ENCODE assay signal across 8 cellular contexts in genomic region chr17:44556854-44557606, GRCh38. TPM values are rescaled to one million over a fixed set of nuclear protein-coding genes. Genes with fewer than 3 reads are reported as not detected.
A peak's percentile ranks its signal among the peaks of the same experiment; 100 is the strongest.
DNase-seq lines count a peak whose midpoint lies in the region; ATAC-seq and TF ChIP-seq lines count a peak whose summit lies in the region.

TSS of gene FZD2 (plus strand) at chr17:44557484. CDS start at chr17:44557689, 205 bp downstream.

- H3K27ac ChIP-seq in RWPE2 (ENCODE audit: poor library complexity, severe bottlenecking) (peak within 1 kb of the TSS; percentile 80), cardiac muscle cell (peak within 1 kb of the TSS; percentile 94), uterus (peak within 1 kb of the TSS; percentile 88 to 89)

- H3K27me3 ChIP-seq in RWPE2 (ENCODE audit: insufficient read depth, poor library complexity, severe bottlenecking) (no peaks in the 10 kb centered on the region), adipocyte (replicated peaks; ENCODE audit: control insufficient read depth, insufficient read depth, low read length) (no peaks in the 10 kb centered on the region), cardiac muscle cell (no peaks in the 10 kb centered on the region), uterus (no peaks in the 10 kb centered on the region)

- intact Hi-C loops in uterus (cut with DNase I; ENCODE audit: low total_unique reads), result no loop called here

- H3K9me3 ChIP-seq in RWPE2 (ENCODE audit: severe bottlenecking) (no peaks in the 10 kb centered on the region), adipocyte (ENCODE audit: control insufficient read depth, low read length) (no peaks in the 10 kb centered on the region), cardiac muscle cell (ENCODE audit: low read depth) (no peaks in the 10 kb centered on the region), uterus (no peaks in the 10 kb centered on the region)

- H3K4me1 ChIP-seq in RWPE2 (ENCODE audit: insufficient read depth, poor library complexity, severe bottlenecking) (peaks cover 10% of the 10 kb centered on the region), adipocyte (ENCODE audit: control insufficient read depth, insufficient read depth, low read length) (peaks cover 21% of the 10 kb centered on the region), cardiac muscle cell (ENCODE audit: low read depth) (peaks cover 21% of the 10 kb centered on the region), uterus (no peaks in the 10 kb centered on the region)

- H3K4me1 Mint-ChIP-seq in osteocyte (ENCODE audit: unreplicated experiment), result peaks cover 45% of the 10 kb centered on the region

- peak; percentile 96 for DNase-seq in 8988T
- peak; percentile 99 for DNase-seq in M059J (ENCODE audit: low read depth)
- peak; percentile 92 for DNase-seq in RWPE2 (ENCODE audit: low spot score)
- peak; percentile 99 for DNase-seq in adipocyte (ENCODE audit: low read depth)
- DNase-seq in cardiac muscle cell (ENCODE audit: low read depth in 1 of 2, low spot score in 1 of 2), result peak; percentile 95 to 97
- DNase-seq in osteocyte (ENCODE audit: extremely low spot score, unreplicated experiment), result peak; percentile 98
- peak; percentile 88 to 95 for DNase-seq in uterus

- peak within 1 kb of the TSS; percentile 63 for H3K4me3 ChIP-seq in RWPE2 (ENCODE audit: severe bottlenecking)
- peak within 1 kb of the TSS; percentile 87 for H3K4me3 ChIP-seq in adipocyte (ENCODE audit: low read length)
- H3K4me3 ChIP-seq in cardiac muscle cell, result peak within 1 kb of the TSS; percentile 49
- peak within 1 kb of the TSS; percentile 61 to 83 for H3K4me3 ChIP-seq in uterus

- TF ChIP-seq CTCF in RWPE2 (IDR thresholded peaks at IDR 0.05; ENCODE audit: poor library complexity, severe bottlenecking) (no peak), cardiac muscle cell (IDR thresholded peaks at IDR 0.05; ENCODE audit: low read depth, low read length) (no peak), osteocyte (IDR thresholded peaks at IDR 0.05) (no peak), uterus (IDR thresholded peaks at IDR 0.05) (no peak)

- no peaks in the 10 kb centered on the region for H3K9me3 Mint-ChIP-seq in osteocyte (ENCODE audit: unreplicated experiment)

- peak within 1 kb of the TSS; percentile 98 for H3K4me3 Mint-ChIP-seq in osteocyte (ENCODE audit: unreplicated experiment)

- H3K9ac ChIP-seq in adipocyte (ENCODE audit: low read length), result peak within 1 kb of the TSS; percentile 94

- H3K27ac Mint-ChIP-seq in osteocyte (ENCODE audit: unreplicated experiment), result peak within 1 kb of the TSS; percentile 99

- H3K36me3 ChIP-seq in RWPE2 (ENCODE audit: low read depth) (no peaks in the 10 kb centered on the region), adipocyte (ENCODE audit: control insufficient read depth, insufficient read depth, low read length, severe bottlenecking) (no peaks in the 10 kb centered on the region), cardiac muscle cell (no peaks in the 10 kb centered on the region), uterus (no peaks in the 10 kb centered on the region)

- H3K36me3 Mint-ChIP-seq in osteocyte (ENCODE audit: unreplicated experiment), result peaks cover 35% of the 10 kb centered on the region

- TF ChIP-seq POLR2A in uterus (IDR thresholded peaks at IDR 0.05), result peak in 1 of 2 donors; percentile 27

- no peaks in the 10 kb centered on the region for H3K27me3 Mint-ChIP-seq in osteocyte (ENCODE audit: unreplicated experiment)

- ATAC-seq in GM18498 (IDR thresholded peaks at IDR 0.05; ENCODE audit: unreplicated experiment) (peak; percentile 64), RWPE2 (ENCODE audit: low read depth) (peak; percentile 88)

RNA-seq across cellular contexts. Expression of gene FZD2, which starts in this region (rescaled TPM):
- 22.4 and 41.3 TPM in 2 replicates for total RNA-seq in M059J (2014; rRNA removed; shearing (Covaris generic))
- 47.1 and 47.4 TPM in 2 replicates for total RNA-seq in cardiac muscle cell
- 51.5 and 63.4 TPM in 2 replicates for polyA plus RNA-seq in cardiac muscle cell
- 203 and 207 TPM in 2 replicates for total RNA-seq in osteocyte
- 10 to 100 TPM in 2 of 4 donors, 1 to 10 TPM in 1, under 1 TPM in 1; 0.26 to 22.8 (median 9.0) TPM for total RNA-seq in uterus

Comparison
In these comparisons a context has a peak if more than half of its experiments do, and no peak if none do; other contexts are left out.
1. Peak in every context shown above with its lines: DNase-seq, ATAC-seq, H3K4me3 ChIP-seq and H3K27ac ChIP-seq.